Comparison of ENCODE assay signal across 8 cellular contexts in the genomic region with DNA sequence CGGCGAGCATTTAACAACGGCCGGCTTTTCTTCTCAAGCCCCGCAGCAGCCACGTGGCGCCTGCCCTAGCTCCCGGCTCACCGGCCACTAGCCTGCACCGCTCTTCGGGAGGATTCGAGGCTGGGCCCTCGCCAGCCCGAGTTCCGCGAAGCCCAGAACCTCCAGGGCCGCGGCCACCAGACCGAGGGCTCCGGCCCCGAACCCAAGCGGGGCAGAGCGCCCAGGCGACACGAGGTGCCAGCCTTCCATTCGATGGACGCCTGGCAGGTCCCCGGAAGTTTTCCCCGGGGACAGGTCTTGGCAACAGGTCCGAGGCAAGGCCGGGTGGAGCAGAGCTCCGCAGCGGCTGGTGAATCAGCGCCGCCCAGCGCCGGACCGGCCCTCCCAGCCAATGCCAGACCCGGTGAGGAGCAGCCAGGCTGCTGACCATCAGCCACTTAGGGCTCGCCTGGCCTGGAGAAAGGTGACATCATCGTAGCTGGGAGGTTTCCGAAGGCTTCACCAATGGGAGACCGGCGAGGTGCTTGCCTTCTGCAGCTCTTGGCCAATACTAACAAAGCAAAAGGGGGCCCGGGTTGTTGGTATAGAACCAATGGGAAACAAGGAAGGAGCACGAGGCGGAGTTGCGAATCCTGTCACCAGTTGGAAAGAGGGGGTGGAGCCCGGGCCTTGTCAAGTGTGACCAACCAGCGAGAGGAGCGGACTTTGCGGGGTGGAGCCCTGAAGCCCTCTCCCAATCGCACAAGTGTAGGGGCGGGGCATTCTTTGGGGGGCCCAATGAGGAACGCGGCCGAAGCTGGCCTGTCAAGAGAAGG. TPM values are rescaled to one million over a fixed set of nuclear protein-coding genes. Genes with fewer than 3 reads are reported as not detected.
DNase-seq lines count a peak whose midpoint lies in the region; ATAC-seq and TF ChIP-seq lines count a peak whose summit lies in the region.

No MANE protein-coding gene starts in this region.

- ATAC-seq in GM19328 (IDR thresholded peaks at IDR 0.05; ENCODE audit: unreplicated experiment) (peak; percentile 85), HG03520 (IDR thresholded peaks at IDR 0.05; ENCODE audit: unreplicated experiment) (peak; percentile 84), left lung (peak; percentile 91)

- H3K4me1 ChIP-seq in left lung = peaks cover 12 to 59% of the 10 kb centered on the region in 2 donors

- peaks cover 43% of the 10 kb centered on the region for H3K36me3 Mint-ChIP-seq in dendritic cell treated with granulocyte-macrophage colony-stimulating factor and Interleukin-4, amounts not matched to agents 40 ng/mL and 50 ng/mL, for 4 days (ENCODE audit: low read depth)

- H3K9me3 ChIP-seq in left lung = no peaks in the 10 kb centered on the region

- peak overlapping the region; percentile 84 to 90 for H3K4me3 ChIP-seq in left lung

- TF ChIP-seq CTCF in C4-2B (conservative IDR thresholded peaks at IDR 0.05) (peak; percentile 26), left lung (IDR thresholded peaks at IDR 0.05) (peak in 1 of 2 donors; percentile 23)

- H3K27me3 Mint-ChIP-seq in dendritic cell treated with granulocyte-macrophage colony-stimulating factor and Interleukin-4, amounts not matched to agents 40 ng/mL and 50 ng/mL, for 4 days = no peaks in the 10 kb centered on the region

- no peaks in the 10 kb centered on the region for H3K27me3 ChIP-seq in left lung

- H3K9me3 Mint-ChIP-seq in dendritic cell treated with granulocyte-macrophage colony-stimulating factor and Interleukin-4, amounts not matched to agents 40 ng/mL and 50 ng/mL, for 4 days = no peaks in the 10 kb centered on the region

- peak overlapping the region; percentile 87 for H3K27ac ChIP-seq in C4-2B
- H3K27ac ChIP-seq in left lung = peak overlapping the region; percentile 98 to 99

- intact Hi-C loops in dendritic cell treated with granulocyte-macrophage colony-stimulating factor and Interleukin-4, amounts not matched to agents 40 ng/mL and 50 ng/mL, for 4 days (cut with micrococcal nuclease) = loop anchor here (1.0 to 5.0 kb wide), 4 partner anchors 156 to 388 kb away; a partner anchor contains a TSS
- intact Hi-C loops in left lung (cut with DNase I) = loop anchor here in 1 of 2 donors (5.0 to 10.0 kb wide), 2 partner anchors 170 to 228 kb away; a partner anchor contains a TSS

- H3K27ac Mint-ChIP-seq in dendritic cell treated with granulocyte-macrophage colony-stimulating factor and Interleukin-4, amounts not matched to agents 40 ng/mL and 50 ng/mL, for 4 days = peak overlapping the region; percentile 91

- peaks cover 0 to 30% of the 10 kb centered on the region in 2 donors for H3K36me3 ChIP-seq in left lung

- peak overlapping the region; percentile 83 for H3K4me3 Mint-ChIP-seq in dendritic cell treated with granulocyte-macrophage colony-stimulating factor and Interleukin-4, amounts not matched to agents 40 ng/mL and 50 ng/mL, for 4 days

- DNase-seq in NCI-H69 (lab: John Stamatoyannopoulos, UW) (peak; percentile 99), left lung (peak; percentile 99 to 100)
- DNase-seq in activated CD4-positive, alpha-beta T cell treated with anti-CD3 and anti-CD28 coated beads, Interleukin-2, amount 50 U/mL, for 24 hours (ENCODE audit: low read depth in 1 of 2, low spot score in 1 of 2) = peak; percentile 98 to 100
- peak; percentile 98 to 99 for DNase-seq in stimulated activated CD4-positive, alpha-beta T cell treated with anti-CD3 and anti-CD28 coated beads, Interleukin-2, amount 100 ng/mL, for 48 hours

- peaks cover 15% of the 10 kb centered on the region for H3K4me1 Mint-ChIP-seq in dendritic cell treated with granulocyte-macrophage colony-stimulating factor and Interleukin-4, amounts not matched to agents 40 ng/mL and 50 ng/mL, for 4 days (ENCODE audit: low read depth)

RNA-seq across cellular contexts. Expression of a gene that starts 0.5 kb away (rescaled TPM):
- 10 to 100 TPM; 26.3 to 82.4 TPM for total RNA-seq in left lung

RNA-seq across cellular contexts. Expression of a gene that starts 20.7 kb away (rescaled TPM):
- 10 to 100 TPM; 37.1 to 39.1 TPM for total RNA-seq in left lung

RNA-seq across cellular contexts. Expression of a gene that starts 47.0 kb away (rescaled TPM):
- total RNA-seq in left lung = 1 to 10 TPM in 1 of 2 donors, under 1 TPM in 1; 0.73 to 1.2 TPM

Comparison
In these comparisons a context has a peak if more than half of its experiments do, and no peak if none do; other contexts are left out.
1. Peak in every context shown above with its lines: DNase-seq, ATAC-seq, H3K4me3 ChIP-seq and H3K27ac ChIP-seq.